1 cellular context compared by ENCODE assay signal in the genomic region with DNA sequence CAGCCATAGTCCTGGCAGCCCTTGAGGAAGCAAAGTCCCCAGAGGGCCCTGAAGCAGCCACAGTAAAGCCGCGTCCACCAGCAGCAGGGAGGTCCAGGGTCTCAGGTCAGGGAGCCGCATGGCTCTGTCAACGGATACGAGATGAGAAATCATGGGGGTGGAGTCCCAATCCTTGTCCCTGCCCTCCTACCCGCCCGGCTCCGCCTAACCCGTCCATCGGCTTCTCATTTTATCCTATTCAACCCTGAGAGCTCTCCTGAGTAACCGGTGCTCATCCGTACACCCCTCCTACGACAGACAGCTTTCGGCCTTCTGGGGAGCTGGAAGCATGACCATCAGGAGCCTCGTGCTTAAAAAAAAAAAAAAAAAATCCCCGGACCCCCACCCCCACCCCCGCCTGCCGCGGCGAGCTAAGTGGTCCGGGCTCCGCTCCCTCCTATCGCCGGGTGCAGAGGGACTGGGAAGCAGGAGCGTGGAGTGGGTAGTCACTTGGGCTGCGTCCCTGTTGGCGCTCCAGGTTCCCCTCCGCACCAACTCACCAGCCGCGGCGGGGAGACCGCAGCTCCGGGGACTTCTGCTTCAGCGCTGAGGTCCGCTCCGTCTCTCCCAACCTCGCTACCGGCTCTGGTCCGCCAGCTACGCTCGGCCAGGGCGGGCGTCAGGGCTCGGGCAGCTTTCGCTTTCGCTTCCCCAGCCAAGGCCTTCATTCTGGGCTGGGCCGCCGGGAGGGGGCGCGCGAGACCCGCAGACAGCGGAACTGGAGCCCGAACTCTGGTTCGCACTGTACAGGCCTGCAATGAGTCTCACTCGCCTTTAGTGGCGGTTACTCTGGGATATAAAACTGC.
TF ChIP-seq lines count a peak whose summit lies in the region.

Gene TAP2 (minus strand): TSS at position 626 of the 845 bp plus-strand sequence. CDS start 506 bp downstream, at position 120.

TF ChIP-seq in HEK293, 187 proteins besides CTCF, POLR2A, EP300 and RAD21 (continued from another document and continues in another):
- TF ChIP-seq KLF1 (tag by site-specific recombination; IDR thresholded peaks at IDR 0.05) (no peak), ZEB2 (tag by site-specific recombination; IDR thresholded peaks at IDR 0.05) (peak; percentile 75), ZNF138 (tag by site-specific recombination; IDR thresholded peaks at IDR 0.05; ENCODE audit: borderline replicate concordance) (no peak), HOXC10 (CRISPR knock-in tag; IDR thresholded peaks at IDR 0.05) (no peak), ZNF660 (tag by site-specific recombination; IDR thresholded peaks at IDR 0.05) (peak; percentile 91), ZNF707 (tag by site-specific recombination; IDR thresholded peaks at IDR 0.05) (no peak), BCL11B (tag by site-specific recombination; IDR thresholded peaks at IDR 0.05; ENCODE audit: low read depth) (no peak), ZBTB21 (tag by site-specific recombination; IDR thresholded peaks at IDR 0.05) (no peak), SALL2 (tag by site-specific recombination; IDR thresholded peaks at IDR 0.05; ENCODE audit: borderline replicate concordance) (no peak), ZNF280D (tag by site-specific recombination; IDR thresholded peaks at IDR 0.05) (no peak), SETDB1 (IDR thresholded peaks at IDR 0.05; ENCODE audit: insufficient read length, low read length) (no peak), ZNF473 (tag by site-specific recombination; IDR thresholded peaks at IDR 0.05) (no peak), ZNF701 (tag by site-specific recombination; IDR thresholded peaks at IDR 0.05) (no peak), ZBTB6 (tag by site-specific recombination; IDR thresholded peaks at IDR 0.05) (peak; percentile 91), PRDM6 (tag by site-specific recombination; IDR thresholded peaks at IDR 0.05) (no peak), HIC1 (tag by site-specific recombination; IDR thresholded peaks at IDR 0.05) (no peak), ZNF184 (tag by site-specific recombination; IDR thresholded peaks at IDR 0.05) (no peak), ZNF324 (tag by site-specific recombination; IDR thresholded peaks at IDR 0.05) (peak; percentile 70), ZNF658 (tag by site-specific recombination; IDR thresholded peaks at IDR 0.05) (no peak), ZNF776 (tag by site-specific recombination; IDR thresholded peaks at IDR 0.05; ENCODE audit: borderline replicate concordance) (no peak), MZF1 (tag by site-specific recombination; IDR thresholded peaks at IDR 0.05; ENCODE audit: borderline replicate concordance) (no peak), ZNF157 (tag by site-specific recombination; IDR thresholded peaks at IDR 0.05) (no peak), ZFP37 (tag by site-specific recombination; IDR thresholded peaks at IDR 0.05) (peak; percentile 83; the same call in 1 of the 2 replicates), FEZF1 (tag by site-specific recombination; IDR thresholded peaks at IDR 0.05) (no peak), ZNF645 (tag by site-specific recombination; IDR thresholded peaks at IDR 0.05) (no peak), ZNF391 (tag by site-specific recombination; IDR thresholded peaks at IDR 0.05; ENCODE audit: borderline replicate concordance, low read depth) (peak; percentile 45; the same call in 1 of the 2 replicates), ZSCAN23 (tag by site-specific recombination; IDR thresholded peaks at IDR 0.05) (no peak), ZFP41 (tag by site-specific recombination; IDR thresholded peaks at IDR 0.05; ENCODE audit: borderline replicate concordance) (no peak), ZNF768 (tag by site-specific recombination; IDR thresholded peaks at IDR 0.05) (no peak), ZNF112 (tag by site-specific recombination; IDR thresholded peaks at IDR 0.05) (no peak), ZNF629 (tag by site-specific recombination; IDR thresholded peaks at IDR 0.05) (no peak; the same call in 1 of the 2 replicates)
- TF ChIP-seq, protein P1, sequence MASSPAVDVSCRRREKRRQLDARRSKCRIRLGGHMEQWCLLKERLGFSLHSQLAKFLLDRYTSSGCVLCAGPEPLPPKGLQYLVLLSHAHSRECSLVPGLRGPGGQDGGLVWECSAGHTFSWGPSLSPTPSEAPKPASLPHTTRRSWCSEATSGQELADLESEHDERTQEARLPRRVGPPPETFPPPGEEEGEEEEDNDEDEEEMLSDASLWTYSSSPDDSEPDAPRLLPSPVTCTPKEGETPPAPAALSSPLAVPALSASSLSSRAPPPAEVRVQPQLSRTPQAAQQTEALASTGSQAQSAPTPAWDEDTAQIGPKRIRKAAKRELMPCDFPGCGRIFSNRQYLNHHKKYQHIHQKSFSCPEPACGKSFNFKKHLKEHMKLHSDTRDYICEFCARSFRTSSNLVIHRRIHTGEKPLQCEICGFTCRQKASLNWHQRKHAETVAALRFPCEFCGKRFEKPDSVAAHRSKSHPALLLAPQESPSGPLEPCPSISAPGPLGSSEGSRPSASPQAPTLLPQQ (tag by site-specific recombination; IDR thresholded peaks at IDR 0.05) = peak; percentile 31; the same call in 1 of the 2 replicates
- TF ChIP-seq, protein P2, sequence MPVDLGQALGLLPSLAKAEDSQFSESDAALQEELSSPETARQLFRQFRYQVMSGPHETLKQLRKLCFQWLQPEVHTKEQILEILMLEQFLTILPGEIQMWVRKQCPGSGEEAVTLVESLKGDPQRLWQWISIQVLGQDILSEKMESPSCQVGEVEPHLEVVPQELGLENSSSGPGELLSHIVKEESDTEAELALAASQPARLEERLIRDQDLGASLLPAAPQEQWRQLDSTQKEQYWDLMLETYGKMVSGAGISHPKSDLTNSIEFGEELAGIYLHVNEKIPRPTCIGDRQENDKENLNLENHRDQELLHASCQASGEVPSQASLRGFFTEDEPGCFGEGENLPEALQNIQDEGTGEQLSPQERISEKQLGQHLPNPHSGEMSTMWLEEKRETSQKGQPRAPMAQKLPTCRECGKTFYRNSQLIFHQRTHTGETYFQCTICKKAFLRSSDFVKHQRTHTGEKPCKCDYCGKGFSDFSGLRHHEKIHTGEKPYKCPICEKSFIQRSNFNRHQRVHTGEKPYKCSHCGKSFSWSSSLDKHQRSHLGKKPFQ (tag by site-specific recombination; IDR thresholded peaks at IDR 0.05) = no peak
- TF ChIP-seq, protein P3, sequence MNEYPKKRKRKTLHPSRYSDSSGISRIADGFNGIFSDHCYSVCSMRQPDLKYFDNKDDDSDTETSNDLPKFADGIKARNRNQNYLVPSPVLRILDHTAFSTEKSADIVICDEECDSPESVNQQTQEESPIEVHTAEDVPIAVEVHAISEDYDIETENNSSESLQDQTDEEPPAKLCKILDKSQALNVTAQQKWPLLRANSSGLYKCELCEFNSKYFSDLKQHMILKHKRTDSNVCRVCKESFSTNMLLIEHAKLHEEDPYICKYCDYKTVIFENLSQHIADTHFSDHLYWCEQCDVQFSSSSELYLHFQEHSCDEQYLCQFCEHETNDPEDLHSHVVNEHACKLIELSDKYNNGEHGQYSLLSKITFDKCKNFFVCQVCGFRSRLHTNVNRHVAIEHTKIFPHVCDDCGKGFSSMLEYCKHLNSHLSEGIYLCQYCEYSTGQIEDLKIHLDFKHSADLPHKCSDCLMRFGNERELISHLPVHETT (tag by site-specific recombination; IDR thresholded peaks at IDR 0.05) = 0 out of 2 replicates have a peak, but pooled peaks have one; percentile 19
- TF ChIP-seq, protein P4, sequence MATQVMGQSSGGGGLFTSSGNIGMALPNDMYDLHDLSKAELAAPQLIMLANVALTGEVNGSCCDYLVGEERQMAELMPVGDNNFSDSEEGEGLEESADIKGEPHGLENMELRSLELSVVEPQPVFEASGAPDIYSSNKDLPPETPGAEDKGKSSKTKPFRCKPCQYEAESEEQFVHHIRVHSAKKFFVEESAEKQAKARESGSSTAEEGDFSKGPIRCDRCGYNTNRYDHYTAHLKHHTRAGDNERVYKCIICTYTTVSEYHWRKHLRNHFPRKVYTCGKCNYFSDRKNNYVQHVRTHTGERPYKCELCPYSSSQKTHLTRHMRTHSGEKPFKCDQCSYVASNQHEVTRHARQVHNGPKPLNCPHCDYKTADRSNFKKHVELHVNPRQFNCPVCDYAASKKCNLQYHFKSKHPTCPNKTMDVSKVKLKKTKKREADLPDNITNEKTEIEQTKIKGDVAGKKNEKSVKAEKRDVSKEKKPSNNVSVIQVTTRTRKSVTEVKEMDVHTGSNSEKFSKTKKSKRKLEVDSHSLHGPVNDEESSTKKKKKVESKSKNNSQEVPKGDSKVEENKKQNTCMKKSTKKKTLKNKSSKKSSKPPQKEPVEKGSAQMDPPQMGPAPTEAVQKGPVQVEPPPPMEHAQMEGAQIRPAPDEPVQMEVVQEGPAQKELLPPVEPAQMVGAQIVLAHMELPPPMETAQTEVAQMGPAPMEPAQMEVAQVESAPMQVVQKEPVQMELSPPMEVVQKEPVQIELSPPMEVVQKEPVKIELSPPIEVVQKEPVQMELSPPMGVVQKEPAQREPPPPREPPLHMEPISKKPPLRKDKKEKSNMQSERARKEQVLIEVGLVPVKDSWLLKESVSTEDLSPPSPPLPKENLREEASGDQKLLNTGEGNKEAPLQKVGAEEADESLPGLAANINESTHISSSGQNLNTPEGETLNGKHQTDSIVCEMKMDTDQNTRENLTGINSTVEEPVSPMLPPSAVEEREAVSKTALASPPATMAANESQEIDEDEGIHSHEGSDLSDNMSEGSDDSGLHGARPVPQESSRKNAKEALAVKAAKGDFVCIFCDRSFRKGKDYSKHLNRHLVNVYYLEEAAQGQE (tag by site-specific recombination; IDR thresholded peaks at IDR 0.05) = no peak
